ENCODE assay signal across 11 cellular contexts in the genomic region with DNA sequence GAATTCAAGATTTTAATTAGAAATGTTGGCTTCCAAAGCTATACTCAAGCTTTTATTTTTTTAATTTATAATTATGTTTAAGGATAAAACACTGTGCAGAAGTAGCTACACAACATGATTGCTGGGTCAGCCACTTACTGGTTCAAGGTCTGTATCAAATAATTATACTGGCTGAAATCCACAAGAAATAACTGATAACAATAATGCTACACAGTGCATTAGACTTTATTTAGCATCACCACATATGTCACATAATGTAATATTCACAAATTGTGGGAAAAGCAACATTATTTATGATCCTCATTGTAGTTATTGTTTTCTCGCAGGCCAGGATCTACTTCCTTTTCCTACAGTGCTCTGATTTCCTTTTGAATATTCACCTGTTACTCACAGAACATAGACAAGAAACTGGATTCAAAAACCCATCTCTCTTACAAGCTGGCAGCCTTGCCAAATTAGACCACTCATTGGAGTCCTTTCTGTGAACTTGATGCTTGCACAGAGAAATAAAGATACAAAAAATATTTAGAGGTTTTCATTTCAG.
"Had no signal": no experiment of that assay in that cellular context is flagged by ENCODE, and none has a peak within 500 bp of the region (broad histone marks: within the 10 kb centered on the region; RNA-seq: fewer than 3 reads in every experiment).

No MANE protein-coding gene starts in this region.

- FAIRE-seq: H1, H54 had no signal

- ATAC-seq: GM23338, HCT116 had no signal

- H3K27ac ChIP-seq: GM23248 had no signal

- H2AFZ ChIP-seq: GM23248, GM23338 had no signal

- DNase-seq: GM23248, GOT3, H7, H9, HCEC 1CT, HFFc6 had no signal

- H3K4me3 ChIP-seq: GM23248, GM23338, HAP-1 had no signal

- H3K9me3 ChIP-seq: HAP-1 had no signal

- H3K4me2 ChIP-seq: GM23338 had no signal

- H3K36me3 ChIP-seq: HAP-1 had no signal

- H3K9ac ChIP-seq: GM23248 had no signal
